Comparison of ENCODE assay signal across 26 cellular contexts in genomic region chr16:80735846-80736245, GRCh38.
"Had no signal": no experiment of that assay in that cellular context is flagged by ENCODE, and none has a peak within 500 bp of the region (broad histone marks: within the 10 kb centered on the region; RNA-seq: fewer than 3 reads in every experiment).

No MANE protein-coding gene starts in this region.

- FAIRE-seq: endometrium had no signal

- H3K9ac ChIP-seq: neural progenitor cell, parathyroid adenoma had no signal

- H3K27ac ChIP-seq: esophagus squamous epithelium, heart right ventricle, neural progenitor cell, parathyroid adenoma, right atrium auricular region, sigmoid colon, spleen, thoracic aorta, tibial nerve, vagina had no signal

- H3K27me3 ChIP-seq: esophagus squamous epithelium, heart right ventricle, neural progenitor cell, right atrium auricular region, sigmoid colon, spleen, tibial nerve, vagina had no signal

- DNase-seq: cortex of kidney; effector memory CD8-positive, alpha-beta T cell; erythroblast; esophagus squamous epithelium; foreskin melanocyte; glutamatergic neuron; heart right ventricle; hippocampal formation; immature natural killer cell; islet precursor cell; kidney glomerular epithelial cell; left colon; mesenchymal stem cell; midbrain; naive thymus-derived CD4-positive, alpha-beta T cell; sigmoid colon; spleen; stimulated activated CD4-positive, alpha-beta T cell treated with anti-CD3 and anti-CD28 coated beads, Interleukin-4, amount 100 ng/mL, for 4 hours; stimulated activated naive CD8-positive, alpha-beta T cell treated with anti-CD3 and anti-CD28 coated beads, Interleukin-15, Interleukin-2, amounts not matched to agents 100 U/mL and 50 U/mL, for 24 hours had no signal

- H3K36me3 ChIP-seq: esophagus squamous epithelium, heart right ventricle, neural progenitor cell, right atrium auricular region, sigmoid colon, thoracic aorta, tibial nerve, vagina had no signal

- H3K4me3 ChIP-seq: esophagus squamous epithelium, heart right ventricle, neural progenitor cell, right atrium auricular region, sigmoid colon, spleen, thoracic aorta, tibial nerve, vagina had no signal

- H3K9me3 ChIP-seq: vagina had no signal

- H3K4me1 ChIP-seq: esophagus squamous epithelium, heart right ventricle, neural progenitor cell, parathyroid adenoma, right atrium auricular region, sigmoid colon, spleen, tibial nerve, vagina had no signal
